Comparison of ENCODE assay signal across 8 cellular contexts in genomic region chr12:11171145-11171952, GRCh38. TPM values are rescaled to one million over a fixed set of nuclear protein-coding genes. Genes with fewer than 3 reads are reported as not detected.
A peak's percentile ranks its signal among the peaks of the same experiment; 100 is the strongest.
DNase-seq lines count a peak whose midpoint lies in the region; ATAC-seq and TF ChIP-seq lines count a peak whose summit lies in the region.

Gene SMIM10L1 (plus strand): TSS chr12:11171194. CDS start chr12:11171357, 163 bp downstream.

- intact Hi-C loops in left ventricle myocardium superior (cut with micrococcal nuclease): no loop called here

- DNase-seq in NCI-H187 (lab: John Stamatoyannopoulos, UW) (peak; percentile 78 to 83), T-helper 2 cell (peak; percentile 64 to 95 (median 80)), left ventricle myocardium superior (peak; percentile 96), progenitor cell of endocrine pancreas (ENCODE audit: low spot score, unreplicated experiment) (peak; percentile 92), ureter (ENCODE audit: low spot score) (peak; percentile 93)

- TF ChIP-seq CTCF in progenitor cell of endocrine pancreas (IDR thresholded peaks at IDR 0.05; ENCODE audit: unreplicated experiment): peak; percentile 12

- H3K36me3 Mint-ChIP-seq in progenitor cell of endocrine pancreas (ENCODE audit: insufficient read depth): peaks cover 6% of the 10 kb centered on the region

- H3K27ac Mint-ChIP-seq in progenitor cell of endocrine pancreas: peak within 1 kb of the TSS; percentile 100

- peak within 1 kb of the TSS; percentile 95 for H3K4me3 Mint-ChIP-seq in progenitor cell of endocrine pancreas (ENCODE audit: low read depth)

- ATAC-seq in GM18502 (IDR thresholded peaks at IDR 0.05; ENCODE audit: poor library complexity, unreplicated experiment): peak; percentile 98
- peak; percentile 97 for ATAC-seq in HG02943 (IDR thresholded peaks at IDR 0.05; ENCODE audit: low read depth, unreplicated experiment)
- ATAC-seq in left ventricle myocardium superior: peak; percentile 100

- no peaks in the 10 kb centered on the region for H3K9me3 Mint-ChIP-seq in progenitor cell of endocrine pancreas (ENCODE audit: low read depth)

- H3K4me1 Mint-ChIP-seq in progenitor cell of endocrine pancreas (ENCODE audit: low read depth): peaks cover 30% of the 10 kb centered on the region

- H3K27ac ChIP-seq in angular gyrus (ENCODE audit: low read depth, low read length): peak within 1 kb of the TSS; percentile 78

- H3K27me3 Mint-ChIP-seq in progenitor cell of endocrine pancreas: no peaks in the 10 kb centered on the region

RNA-seq across cellular contexts. Expression of gene SMIM10L1, which starts in this region (rescaled TPM):
- 13.7 TPM for total RNA-seq in left ventricle myocardium superior
- 22.9 and 25.5 TPM in 2 replicates for total RNA-seq in progenitor cell of endocrine pancreas
- 7.7 TPM for total RNA-seq in ureter

Comparison
In these comparisons a context has a peak if more than half of its experiments do, and no peak if none do; other contexts are left out.
1. Peak in every context shown above with its lines: DNase-seq, ATAC-seq and H3K27ac ChIP-seq.